ENCODE assay signal across 1 cellular context in the genomic region with DNA sequence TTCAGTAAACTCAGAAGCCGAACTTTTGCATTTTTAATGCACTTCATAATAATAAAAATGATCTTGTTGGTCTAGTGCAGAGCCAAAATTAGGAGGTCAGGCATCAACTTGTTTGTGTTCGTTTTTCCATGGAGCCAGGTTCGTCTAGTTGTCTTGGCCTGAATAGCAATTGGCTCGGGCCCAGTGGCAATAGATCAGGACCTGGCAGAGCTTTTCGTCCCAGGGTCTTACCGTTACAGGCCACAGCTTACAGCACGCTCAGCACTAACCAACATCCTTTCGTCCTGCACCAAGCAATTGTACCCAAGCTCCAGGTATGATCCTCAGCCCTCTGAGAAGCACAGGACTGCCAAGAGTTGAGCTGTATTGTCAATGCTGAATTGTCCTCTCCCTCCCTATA.
TF ChIP-seq lines count a peak whose summit lies in the region.

No MANE protein-coding gene starts in this region.

TF ChIP-seq in IMR-90, 13 proteins besides CTCF, POLR2A, EP300 and RAD21 (continued from another document):
- TF ChIP-seq RFX5 (IDR thresholded peaks at IDR 0.05; ENCODE audit: low read depth, low read length) (no peak), CEBPB (IDR thresholded peaks at IDR 0.05; ENCODE audit: low read depth, low read length) (no peak), RCOR1 (IDR thresholded peaks at IDR 0.05; ENCODE audit: insufficient replicate concordance, low read length) (no peak), SMC3 (IDR thresholded peaks at IDR 0.05; ENCODE audit: low read depth, low read length) (no peak), MAFK (IDR thresholded peaks at IDR 0.05; ENCODE audit: low read depth, low read length) (no peak), CHD1 (IDR thresholded peaks at IDR 0.05; ENCODE audit: low read depth, low read length) (no peak), MXI1 (IDR thresholded peaks at IDR 0.05; ENCODE audit: borderline replicate concordance, low read depth, low read length) (no peak), NFE2L2 (IDR thresholded peaks at IDR 0.05; ENCODE audit: low read depth, low read length) (no peak), BHLHE40 (IDR thresholded peaks at IDR 0.05; ENCODE audit: low read depth, low read length) (no peak), FOS (IDR thresholded peaks at IDR 0.05; ENCODE audit: low read depth, low read length) (no peak)
- TF ChIP-seq, protein P1, sequence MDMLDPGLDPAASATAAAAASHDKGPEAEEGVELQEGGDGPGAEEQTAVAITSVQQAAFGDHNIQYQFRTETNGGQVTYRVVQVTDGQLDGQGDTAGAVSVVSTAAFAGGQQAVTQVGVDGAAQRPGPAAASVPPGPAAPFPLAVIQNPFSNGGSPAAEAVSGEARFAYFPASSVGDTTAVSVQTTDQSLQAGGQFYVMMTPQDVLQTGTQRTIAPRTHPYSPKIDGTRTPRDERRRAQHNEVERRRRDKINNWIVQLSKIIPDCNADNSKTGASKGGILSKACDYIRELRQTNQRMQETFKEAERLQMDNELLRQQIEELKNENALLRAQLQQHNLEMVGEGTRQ (IDR thresholded peaks at IDR 0.05; ENCODE audit: low read depth, low read length) = no peak
TF ChIP-seq in IMR-90: peak in this region for 0.
